Comparison of ENCODE assay signal across 7 cellular contexts in genomic region chr1:81592263-81592662, GRCh38.
"Had no signal": no experiment of that assay in that cellular context is flagged by ENCODE, and none has a peak within 500 bp of the region (broad histone marks: within the 10 kb centered on the region; RNA-seq: fewer than 3 reads in every experiment).

No MANE protein-coding gene starts in this region.

- FAIRE-seq: HepG2, HTR-8/SVneo, K562 had no signal

- H3K27ac ChIP-seq: HL-60 had no signal

- ATAC-seq: HepG2, K562 had no signal

- H3K4me3 ChIP-seq: K562 had no signal

- DNase-seq: IMR-90, KBM-7, KG1 had no signal
